Comparison of ENCODE assay signal across 21 cellular contexts in the genomic region with DNA sequence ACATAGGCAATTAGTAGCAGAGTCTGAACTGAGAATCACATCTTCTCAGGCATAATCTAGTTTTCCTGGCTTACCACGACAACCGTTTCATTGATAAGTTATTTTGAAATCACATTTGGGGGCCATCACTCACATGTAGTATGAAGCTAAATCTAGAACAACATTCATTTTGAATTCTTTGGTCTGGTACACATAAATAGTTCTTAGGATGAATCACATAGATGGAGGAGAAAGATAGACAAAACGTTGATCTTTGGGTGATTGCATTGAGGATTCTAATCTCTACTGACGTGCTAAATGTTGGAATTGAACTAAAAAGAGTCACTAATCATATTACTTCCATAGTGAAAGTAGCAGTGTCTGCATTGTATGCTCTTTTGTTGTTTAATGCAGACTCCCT.
DNase-seq lines count a peak whose midpoint lies in the region; TF ChIP-seq lines count a peak whose summit lies in the region.
"Had no signal": no experiment of that assay in that cellular context is flagged by ENCODE, and none has a peak within 500 bp of the region (broad histone marks: within the 10 kb centered on the region; RNA-seq: fewer than 3 reads in every experiment).

No MANE protein-coding gene starts in this region.

- no peak for TF ChIP-seq POLR2A in breast epithelium (IDR thresholded peaks at IDR 0.05)

- no peak overlapping the region for H3K9ac ChIP-seq in skeletal muscle tissue (ENCODE audit: low read depth in 1 of 3, low read length in 3 of 3)
- H3K9ac ChIP-seq: BLaER1 had no signal

- H3K27ac ChIP-seq in skeletal muscle tissue (ENCODE audit: low read depth, low read length) (peak overlapping the region; percentile 0), breast epithelium (no peak overlapping the region)
- H3K27ac ChIP-seq: BLaER1, SK-N-MC had no signal

- H3K9me3 Mint-ChIP-seq in dendritic cell treated with granulocyte-macrophage colony-stimulating factor and Interleukin-4, amounts not matched to agents 40 ng/mL and 50 ng/mL, for 4 days, result peaks cover 25% of the 10 kb centered on the region
- peaks cover 2 to 9% (median 6%) of the 10 kb centered on the region in 7 donors for H3K9me3 Mint-ChIP-seq in CD14-positive monocyte

- H3K9me3 ChIP-seq in skeletal muscle tissue (ENCODE audit: control insufficient read depth in 3 of 3, low read length in 3 of 3), result no peaks in the 10 kb centered on the region
- H3K9me3 ChIP-seq in breast epithelium, result no peaks in the 10 kb centered on the region
- H3K9me3 ChIP-seq: BLaER1 had no signal

- H3K27me3 ChIP-seq in skeletal muscle tissue (ENCODE audit: control insufficient read depth in 3 of 3, insufficient read depth in 3 of 3, low read length in 3 of 3) (no peaks in the 10 kb centered on the region), breast epithelium (no peaks in the 10 kb centered on the region)
- H3K27me3 ChIP-seq: BLaER1 had no signal

- peaks cover 24% of the 10 kb centered on the region for H3K4me1 Mint-ChIP-seq in dendritic cell treated with granulocyte-macrophage colony-stimulating factor and Interleukin-4, amounts not matched to agents 40 ng/mL and 50 ng/mL, for 4 days (ENCODE audit: low read depth)
- peaks cover 3% of the 10 kb centered on the region for H3K4me1 Mint-ChIP-seq in CD14-positive monocyte

- H3K4me3 ChIP-seq in skeletal muscle tissue (ENCODE audit: low read length in 3 of 3), result no peak overlapping the region
- no peak overlapping the region for H3K4me3 ChIP-seq in breast epithelium
- H3K4me3 ChIP-seq: BLaER1, SK-N-MC had no signal

- intact Hi-C loops in dendritic cell treated with granulocyte-macrophage colony-stimulating factor and Interleukin-4, amounts not matched to agents 40 ng/mL and 50 ng/mL, for 4 days (cut with micrococcal nuclease), result no loop called here
- intact Hi-C loops in CD14-positive monocyte (cut with micrococcal nuclease) (no loop called here), breast epithelium (cut with DNase I; ENCODE audit: low total_unique reads) (no loop called here)

- H3K4me1 ChIP-seq in skeletal muscle tissue (ENCODE audit: control insufficient read depth in 3 of 3, insufficient read depth in 3 of 3, low read length in 3 of 3) (peaks cover 0 to 2% (median 0%) of the 10 kb centered on the region in 3 donors), breast epithelium (no peaks in the 10 kb centered on the region)
- H3K4me1 ChIP-seq: BLaER1 had no signal

- H3K27ac Mint-ChIP-seq in dendritic cell treated with granulocyte-macrophage colony-stimulating factor and Interleukin-4, amounts not matched to agents 40 ng/mL and 50 ng/mL, for 4 days, result peak overlapping the region; percentile 75
- H3K27ac Mint-ChIP-seq in CD14-positive monocyte, result no peak overlapping the region
- H3K27ac Mint-ChIP-seq: CD8-positive, alpha-beta T cell had no signal

- H3K4me3 Mint-ChIP-seq in dendritic cell treated with granulocyte-macrophage colony-stimulating factor and Interleukin-4, amounts not matched to agents 40 ng/mL and 50 ng/mL, for 4 days, result no peak overlapping the region
- H3K4me3 Mint-ChIP-seq in CD14-positive monocyte, result no peak overlapping the region
- H3K4me3 Mint-ChIP-seq: CD8-positive, alpha-beta T cell had no signal

- no peaks in the 10 kb centered on the region for H3K36me3 Mint-ChIP-seq in dendritic cell treated with granulocyte-macrophage colony-stimulating factor and Interleukin-4, amounts not matched to agents 40 ng/mL and 50 ng/mL, for 4 days (ENCODE audit: low read depth)
- no peaks in the 10 kb centered on the region for H3K36me3 Mint-ChIP-seq in CD14-positive monocyte
- H3K36me3 Mint-ChIP-seq: CD8-positive, alpha-beta T cell had no signal

- no peaks in the 10 kb centered on the region for H3K36me3 ChIP-seq in skeletal muscle tissue (ENCODE audit: control insufficient read depth in 3 of 3, insufficient read depth in 3 of 3, low read length in 3 of 3)
- H3K36me3 ChIP-seq in breast epithelium, result no peaks in the 10 kb centered on the region
- H3K36me3 ChIP-seq: BLaER1 had no signal

- DNase-seq in EH (ENCODE audit: low read depth), result peak; percentile 69
- DNase-seq in M059J (ENCODE audit: low read depth), result peak; percentile 6
- DNase-seq in CD14-positive monocyte (ENCODE audit: low spot score), result no peak
- no peak for DNase-seq in SW 1271 (lab: John Stamatoyannopoulos, UW)
- no peak for DNase-seq in breast epithelium (ENCODE audit: low spot score in 2 of 2)
- DNase-seq: Calu3; CD8-positive, alpha-beta T cell; DMS53; Kasumi-1; MM.1S; NCI-H1092; NCI-H1436 treated with DMSO at 0.1 percent for 48 hours; NCI-H2029 treated with DMSO at 0.1 percent for 48 hours; NCI-H524; NCI-H82; OCI-M1; Right ventricle myocardium superior had no signal

- H3K27me3 Mint-ChIP-seq in dendritic cell treated with granulocyte-macrophage colony-stimulating factor and Interleukin-4, amounts not matched to agents 40 ng/mL and 50 ng/mL, for 4 days, result no peaks in the 10 kb centered on the region
- H3K27me3 Mint-ChIP-seq in CD14-positive monocyte (ENCODE audit: low read depth in 3 of 3), result no peaks in the 10 kb centered on the region

- no peak for TF ChIP-seq CTCF in CD14-positive monocyte (IDR thresholded peaks at IDR 0.05)
- no peak for TF ChIP-seq CTCF in breast epithelium (IDR thresholded peaks at IDR 0.05)

Comparison
In these comparisons a context has a peak if more than half of its experiments do, and no peak if none do; other contexts are left out.
1. DNase-seq: peak in EH (single experiment) and M059J (single experiment); none in CD14-positive monocyte (single experiment), SW 1271 (0 of 2) and breast epithelium (0 of 2).